ENCODE assay signal across 12 cellular contexts in the genomic region with DNA sequence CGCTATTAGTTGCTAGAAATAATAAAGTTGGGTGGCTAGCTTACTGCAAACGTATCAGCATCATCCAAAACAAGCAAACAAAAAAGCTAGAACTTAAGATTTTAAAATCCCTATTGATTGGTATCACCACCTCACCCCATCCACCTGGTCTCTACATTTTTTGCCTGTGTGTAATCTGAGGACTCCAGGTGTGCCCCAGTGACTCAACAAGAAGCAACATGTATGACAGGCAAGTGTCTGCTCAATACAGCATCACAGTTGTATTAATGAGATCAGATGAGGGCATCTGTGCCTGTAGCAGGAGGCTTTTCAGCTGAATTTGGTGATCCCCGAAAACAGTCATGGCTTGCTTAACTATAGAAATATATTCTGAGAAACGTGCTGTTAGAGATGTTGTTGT.
DNase-seq lines count a peak whose midpoint lies in the region; TF ChIP-seq lines count a peak whose summit lies in the region.
"Had no signal": no experiment of that assay in that cellular context is flagged by ENCODE, and none has a peak within 500 bp of the region (broad histone marks: within the 10 kb centered on the region; RNA-seq: fewer than 3 reads in every experiment).

No MANE protein-coding gene starts in this region.

- no peak overlapping the region for H3K27ac ChIP-seq in RWPE1
- H3K27ac ChIP-seq in epithelial cell of prostate: peak overlapping the region; percentile 36
- H3K27ac ChIP-seq: 22Rv1 had no signal

- peak; percentile 47 for DNase-seq in DMS53 (lab: John Stamatoyannopoulos, UW)
- no peak for DNase-seq in DMS53 treated with DMSO at 0.1 percent for 48 hours (lab: John Stamatoyannopoulos, UW; ENCODE audit: unreplicated experiment)
- peak; percentile 27 for DNase-seq in COLO668 (lab: John Stamatoyannopoulos, UW; ENCODE audit: unreplicated experiment)
- peak; percentile 29 for DNase-seq in RWPE1 (ENCODE audit: low spot score)
- peak; percentile 34 for DNase-seq in epithelial cell of prostate (ENCODE audit: low read depth, low spot score)
- DNase-seq in NK-92 treated with Interleukin-12 subunit alpha and Interleukin-12 subunit beta, amount 100 ng/mL, for 24 hours (lab: John Stamatoyannopoulos, UW): no peak
- DNase-seq in globus pallidus (ENCODE audit: low spot score): no peak
- DNase-seq in NCI-H510A (lab: John Stamatoyannopoulos, UW): no peak
- DNase-seq: CD8-positive, alpha-beta memory T cell; DMS79; H9 had no signal

- CTCF ChIA-PET in RWPE1 (lab: Yijun Ruan, JAX): no interaction called here

- POLR2A ChIA-PET in RWPE1 (lab: Yijun Ruan, JAX; ENCODE audit: low non-redundant PET): no interaction called here

- TF ChIP-seq CTCF in RWPE1 (conservative IDR thresholded peaks at IDR 0.05; ENCODE audit: low read depth): no peak

Comparison
In these comparisons a context has a peak if more than half of its experiments do, and no peak if none do; other contexts are left out.
1. DNase-seq: peak in DMS53 (single experiment), COLO668 (single experiment), RWPE1 (single experiment) and epithelial cell of prostate (single experiment); none in DMS53 treated with DMSO at 0.1 percent for 48 hours (single experiment), NK-92 treated with Interleukin-12 subunit alpha and Interleukin-12 subunit beta, amount 100 ng/mL, for 24 hours (single experiment), globus pallidus (single experiment) and NCI-H510A (single experiment).